ENCODE assay signal across 25 cellular contexts in genomic region chr4:92241094-92241493, GRCh38.
"Had no signal": no experiment of that assay in that cellular context is flagged by ENCODE, and none has a peak within 500 bp of the region (broad histone marks: within the 10 kb centered on the region; RNA-seq: fewer than 3 reads in every experiment).

No MANE protein-coding gene starts in this region.

- H3K36me3 Mint-ChIP-seq: memory B cell; natural killer cell; stimulated activated effector memory CD8-positive, alpha-beta T cell treated with anti-CD3 and anti-CD28 coated beads, Interleukin-12 subunit alpha, Interleukin-12 subunit beta, amount 100 ng/mL, for 72 hours had no signal

- H3K4me3 ChIP-seq: colonic mucosa, esophagus muscularis mucosa, lower lobe of right lung, pancreas, right lobe of liver, stomach, thyroid gland, vagina had no signal

- ATAC-seq: left ventricle myocardium superior; lower lobe of right lung; natural killer cell; pancreas; right lobe of liver; stimulated activated effector memory CD8-positive, alpha-beta T cell treated with anti-CD3 and anti-CD28 coated beads, Interleukin-12 subunit alpha, Interleukin-12 subunit beta, amount 100 ng/mL, for 72 hours had no signal

- H3K4me1 Mint-ChIP-seq: endodermal cell; immature natural killer cell; memory B cell; natural killer cell; stimulated activated effector memory CD8-positive, alpha-beta T cell treated with anti-CD3 and anti-CD28 coated beads, Interleukin-12 subunit alpha, Interleukin-12 subunit beta, amount 100 ng/mL, for 72 hours had no signal

- H3K4me3 Mint-ChIP-seq: dendritic cell treated with granulocyte-macrophage colony-stimulating factor and Interleukin-4, amounts not matched to agents 40 ng/mL and 50 ng/mL, for 4 days; endodermal cell; immature natural killer cell; memory B cell; natural killer cell; stimulated activated effector memory CD8-positive, alpha-beta T cell treated with anti-CD3 and anti-CD28 coated beads, Interleukin-12 subunit alpha, Interleukin-12 subunit beta, amount 100 ng/mL, for 72 hours had no signal

- H3K27ac ChIP-seq: colonic mucosa, esophagus muscularis mucosa, lower lobe of right lung, neutrophil, pancreas, right lobe of liver, stomach, thyroid gland, vagina had no signal

- H3K27ac Mint-ChIP-seq: dendritic cell treated with granulocyte-macrophage colony-stimulating factor and Interleukin-4, amounts not matched to agents 40 ng/mL and 50 ng/mL, for 4 days; endodermal cell; immature natural killer cell; memory B cell; natural killer cell; stimulated activated effector memory CD8-positive, alpha-beta T cell treated with anti-CD3 and anti-CD28 coated beads, Interleukin-12 subunit alpha, Interleukin-12 subunit beta, amount 100 ng/mL, for 72 hours had no signal

- DNase-seq: colonic mucosa; effector CD8-positive, alpha-beta T cell; endodermal cell; foreskin melanocyte; glutamatergic neuron; hypothalamus; immature natural killer cell; islet precursor cell; left ventricle myocardium superior; lower lobe of right lung; natural killer cell; pancreas; right lobe of liver; stimulated activated CD4-positive, alpha-beta T cell treated with anti-CD3 and anti-CD28 coated beads, Interleukin-2, amount 100 ng/mL, for 24 hours; stimulated activated CD4-positive, alpha-beta T cell treated with anti-CD3 and anti-CD28 coated beads, Interleukin-4, amount 100 ng/mL, for 24 hours; stimulated activated naive CD4-positive, alpha-beta T cell treated with Interleukin-2 at 50 U/mL for 16 hours; stomach; thyroid gland; trophoblast cell had no signal

- H3K27me3 Mint-ChIP-seq: dendritic cell treated with granulocyte-macrophage colony-stimulating factor and Interleukin-4, amounts not matched to agents 40 ng/mL and 50 ng/mL, for 4 days; memory B cell had no signal
